Comparison of ENCODE assay signal across 1 cellular context in genomic region chr12:6826125-6826733, GRCh38.
TF ChIP-seq lines count a peak whose summit lies in the region.

No MANE protein-coding gene starts in this region.

TF ChIP-seq in IMR-90, 13 proteins besides CTCF, POLR2A, EP300 and RAD21:
- TF ChIP-seq USF2 (IDR thresholded peaks at IDR 0.05; ENCODE audit: low read depth, low read length), result no peak
- TF ChIP-seq MAZ (IDR thresholded peaks at IDR 0.05; ENCODE audit: borderline replicate concordance, low read depth, low read length), result no peak
- no peak for TF ChIP-seq SMC3 (IDR thresholded peaks at IDR 0.05; ENCODE audit: low read depth, low read length)
- TF ChIP-seq CEBPB (IDR thresholded peaks at IDR 0.05; ENCODE audit: low read depth, low read length), result no peak
- no peak for TF ChIP-seq NFE2L2 (IDR thresholded peaks at IDR 0.05; ENCODE audit: low read depth, low read length)
- no peak for TF ChIP-seq BHLHE40 (IDR thresholded peaks at IDR 0.05; ENCODE audit: low read depth, low read length)
- no peak for TF ChIP-seq ELK1 (IDR thresholded peaks at IDR 0.05; ENCODE audit: borderline replicate concordance, low read depth, low read length)
- TF ChIP-seq FOS (IDR thresholded peaks at IDR 0.05; ENCODE audit: low read depth, low read length), result no peak
- TF ChIP-seq RCOR1 (IDR thresholded peaks at IDR 0.05; ENCODE audit: insufficient replicate concordance, low read length), result no peak
- no peak for TF ChIP-seq MXI1 (IDR thresholded peaks at IDR 0.05; ENCODE audit: borderline replicate concordance, low read depth, low read length)
- no peak for TF ChIP-seq CHD1 (IDR thresholded peaks at IDR 0.05; ENCODE audit: low read depth, low read length)
- no peak for TF ChIP-seq RFX5 (IDR thresholded peaks at IDR 0.05; ENCODE audit: low read depth, low read length)
- TF ChIP-seq MAFK (IDR thresholded peaks at IDR 0.05; ENCODE audit: low read depth, low read length), result no peak
